5 cellular contexts compared by ENCODE assay signal in genomic region chrX:52495545-52496418, GRCh38. TPM values are rescaled to one million over a fixed set of nuclear protein-coding genes. Genes with fewer than 3 reads are reported as not detected.
"Had no signal": no experiment of that assay in that cellular context is flagged by ENCODE, and none has a peak within 500 bp of the region (broad histone marks: within the 10 kb centered on the region; RNA-seq: fewer than 3 reads in every experiment).

TSS of gene XAGE1A (plus strand) at chrX:52495808. CDS start at chrX:52497362, 1,554 bp downstream.

RNA-seq across cellular contexts. Expression of gene XAGE1A, which starts in this region (rescaled TPM):
- total RNA-seq: GM23338, H1, H9, HT-29, IMR-90 had no signal
- polyA plus RNA-seq: GM23338, H1, IMR-90 had no signal
